ENCODE assay signal across 8 cellular contexts in genomic region chr5:1799602-1800469, GRCh38. TPM values are rescaled to one million over a fixed set of nuclear protein-coding genes. Genes with fewer than 3 reads are reported as not detected.
DNase-seq lines count a peak whose midpoint lies in the region; ATAC-seq and TF ChIP-seq lines count a peak whose summit lies in the region.

Gene MRPL36, minus strand, starts transcription at chr5:1799837. Its CDS starts 902 bp downstream, at chr5:1798935.

- CTCF ChIA-PET in Caco-2 (lab: Charles Lee) = interaction anchor here (0.6 kb wide), 1 partner anchor 36 kb away, joined by 3 read pairs; no protein-coding TSS in a partner anchor
- CTCF ChIA-PET in OCI-LY7 (lab: Charles Lee; ENCODE audit: unreplicated experiment) = interaction anchor here (0.8 kb wide), 1 partner anchor 36 kb away, joined by 3 read pairs; no protein-coding TSS in a partner anchor

- intact Hi-C loops in Caco-2 (cut with micrococcal nuclease; ENCODE audit: unreplicated experiment) (no loop called here), OCI-LY7 (cut with micrococcal nuclease; ENCODE audit: unreplicated experiment) (loop anchor here (1.0 to 10.0 kb wide), 3 partner anchors 35 to 485 kb away; no protein-coding TSS in a partner anchor)

- H3K4me1 Mint-ChIP-seq in Caco-2 (ENCODE audit: low read depth, unreplicated experiment) = peaks cover 7% of the 10 kb centered on the region
- peaks cover 25 to 41% (median 33%) of the 10 kb centered on the region in 3 donors for H3K4me1 Mint-ChIP-seq in IgD-negative memory B cell
- H3K4me1 Mint-ChIP-seq in endothelial cell (ENCODE audit: unreplicated experiment) = peaks cover 11% of the 10 kb centered on the region

- no peaks in the 10 kb centered on the region for H3K4me1 ChIP-seq in Caco-2
- H3K4me1 ChIP-seq in OCI-LY7 (ENCODE audit: insufficient read depth, low read length, poor library complexity, severe bottlenecking) = peaks cover 23% of the 10 kb centered on the region
- peaks cover 7% of the 10 kb centered on the region for H3K4me1 ChIP-seq in mesodermal cell (ENCODE audit: control insufficient read depth, insufficient read depth, low read length, poor library complexity, severe bottlenecking)

- H3K27ac ChIP-seq in OCI-LY7 (ENCODE audit: low read depth, low read length, poor library complexity, severe bottlenecking) (peak within 1 kb of the TSS; percentile 79), mesodermal cell (ENCODE audit: low read depth, low read length, severe bottlenecking) (peak within 1 kb of the TSS; percentile 87)

- peaks cover 65% of the 10 kb centered on the region for H3K36me3 Mint-ChIP-seq in Caco-2 (ENCODE audit: insufficient read depth, unreplicated experiment)
- H3K36me3 Mint-ChIP-seq in IgD-negative memory B cell = peaks cover 9% of the 10 kb centered on the region
- peaks cover 13% of the 10 kb centered on the region for H3K36me3 Mint-ChIP-seq in endothelial cell (ENCODE audit: low read depth, unreplicated experiment)

- H3K79me2 ChIP-seq in OCI-LY7 (ENCODE audit: insufficient read depth, low read depth, low read length) = peaks cover 63% of the 10 kb centered on the region

- POLR2A ChIA-PET in Caco-2 (lab: Charles Lee) (no interaction called here), OCI-LY7 (lab: Charles Lee) (interaction anchor here (0.5 to 1.1 kb wide), 3 partner anchors 9 to 83 kb away, joined by 3 to 4 read pairs (median 3); no protein-coding TSS in a partner anchor)

- ATAC-seq in GM21447 (IDR thresholded peaks at IDR 0.05; ENCODE audit: unreplicated experiment) = peak; percentile 44

- peaks cover 9% of the 10 kb centered on the region for H3K36me3 ChIP-seq in Caco-2 (ENCODE audit: control insufficient read depth, insufficient read depth, low read length)
- peaks cover 56% of the 10 kb centered on the region for H3K36me3 ChIP-seq in OCI-LY7 (ENCODE audit: insufficient read depth, low read length)
- peaks cover 55% of the 10 kb centered on the region for H3K36me3 ChIP-seq in mesodermal cell (ENCODE audit: control insufficient read depth, insufficient read depth, low read length)

- peaks cover 5% of the 10 kb centered on the region; the same call in 1 of the 2 replicates for H4K20me1 ChIP-seq in OCI-LY7 (ENCODE audit: insufficient read depth, low read length)

- WGBS in mesodermal cell (ENCODE audit: insufficient coverage in 2 of 2), 2 experiments = 1% methylated on average over 26 to 45 of the region's 68 CpGs

- H3K27me3 Mint-ChIP-seq in Caco-2 (ENCODE audit: insufficient read depth, unreplicated experiment) = no peaks in the 10 kb centered on the region
- no peaks in the 10 kb centered on the region for H3K27me3 Mint-ChIP-seq in IgD-negative memory B cell
- peaks cover 6% of the 10 kb centered on the region for H3K27me3 Mint-ChIP-seq in endothelial cell (ENCODE audit: unreplicated experiment)

- DNase-seq in Caco-2 (peak; percentile 91 to 92), OCI-LY7 (ENCODE audit: low spot score) (peak; percentile 93), endothelial cell (ENCODE audit: low spot score) (peak; percentile 87)
- DNase-seq in activated CD8-positive, alpha-beta memory T cell treated with anti-CD3 and anti-CD28 coated beads, Interleukin-2, amount 50 U/mL, for 48 hours = peak; percentile 94
- DNase-seq in stimulated activated CD8-positive, alpha-beta memory T cell treated with anti-CD3 and anti-CD28 coated beads, Interleukin-15, amount 100 ng/mL, for 24 hours (ENCODE audit: low read depth) = peak; percentile 87

- H3K27ac Mint-ChIP-seq in Caco-2 (ENCODE audit: unreplicated experiment) = peak within 1 kb of the TSS; percentile 93
- peak within 1 kb of the TSS; percentile 94 to 98 (median 97) for H3K27ac Mint-ChIP-seq in IgD-negative memory B cell
- H3K27ac Mint-ChIP-seq in endothelial cell (ENCODE audit: unreplicated experiment) = peak within 1 kb of the TSS; percentile 67

- no peaks in the 10 kb centered on the region for H3K9me2 ChIP-seq in OCI-LY7 (ENCODE audit: insufficient read depth, low read length)

- H3K27me3 ChIP-seq in Caco-2 (replicated peaks; ENCODE audit: control insufficient read depth, insufficient read depth, low read length) = no peaks in the 10 kb centered on the region

- H3K4me3 ChIP-seq in Caco-2 (ENCODE audit: low read depth, low read length) = peak within 1 kb of the TSS; percentile 99
- peak within 1 kb of the TSS; percentile 87 for H3K4me3 ChIP-seq in OCI-LY7 (ENCODE audit: low read depth, low read length, poor library complexity, severe bottlenecking)
- peak within 1 kb of the TSS; percentile 65 for H3K4me3 ChIP-seq in mesodermal cell (ENCODE audit: extremely low read depth, insufficient read depth, low read length, poor library complexity, severe bottlenecking)

- H3K4me2 ChIP-seq in OCI-LY7 (ENCODE audit: low read length) = peak within 1 kb of the TSS; percentile 96

- no peaks in the 10 kb centered on the region for H3K9me3 ChIP-seq in Caco-2
- H3K9me3 ChIP-seq in OCI-LY7 (ENCODE audit: low read length) = no peaks in the 10 kb centered on the region
- H3K9me3 ChIP-seq in mesodermal cell (ENCODE audit: control insufficient read depth, low read length) = no peaks in the 10 kb centered on the region

- TF ChIP-seq CTCF in Caco-2 (IDR thresholded peaks at IDR 0.05; ENCODE audit: insufficient read depth in 1 of 2, low read depth in 1 of 2, low read length in 1 of 2, severe bottlenecking in 1 of 2, unreplicated experiment in 1 of 2) (no peak), OCI-LY7 (conservative IDR thresholded peaks at IDR 0.05; ENCODE audit: low read length) (no peak), endothelial cell (IDR thresholded peaks at IDR 0.05; ENCODE audit: unreplicated experiment) (no peak)

- BruUV-seq in Caco-2 (replicated peaks; lab: Mats Ljungman, UMichigan) = no TSS peak
- BruUV-seq in OCI-LY7 (replicated peaks; lab: Mats Ljungman, UMichigan) = no TSS peak

- H2AFZ ChIP-seq in OCI-LY7 (ENCODE audit: low read length) = peak within 1 kb of the TSS; percentile 33; the same call in 1 of the 2 replicates

- H3K4me3 Mint-ChIP-seq in Caco-2 (ENCODE audit: unreplicated experiment) (peak within 1 kb of the TSS; percentile 96), IgD-negative memory B cell (peak within 1 kb of the TSS; percentile 99 to 100 (median 99)), endothelial cell (ENCODE audit: unreplicated experiment) (peak within 1 kb of the TSS; percentile 93)

- H3K9me3 Mint-ChIP-seq in Caco-2 (ENCODE audit: unreplicated experiment) (no peaks in the 10 kb centered on the region), IgD-negative memory B cell (no peaks in the 10 kb centered on the region), endothelial cell (ENCODE audit: unreplicated experiment) (no peaks in the 10 kb centered on the region)

RNA-seq across cellular contexts. Expression of gene MRPL36, which starts in this region (rescaled TPM):
- total RNA-seq in Caco-2 (2022) = 65.9 and 68.4 TPM in 2 replicates
- polyA plus RNA-seq in IgD-negative memory B cell = 66.9 TPM
- total RNA-seq in OCI-LY7 (2014; rRNA removed; shearing (Covaris generic)) = 82.5 and 91.7 TPM in 2 replicates
- 78.6 and 93.8 TPM in 2 replicates for total RNA-seq in OCI-LY7 (2022)
- 32.5 TPM for total RNA-seq in endothelial cell (ENCODE audit: unreplicated experiment)
- polyA plus RNA-seq in mesodermal cell (2013, experiment 1 of 2) = 74.1 TPM
- polyA plus RNA-seq in mesodermal cell (2013, experiment 2 of 2) = 66.8 TPM

Comparison
In these comparisons a context has a peak if more than half of its experiments do, and no peak if none do; other contexts are left out.
1. Peak in every context shown above with its lines: DNase-seq, ATAC-seq, H3K4me3 ChIP-seq and H3K27ac ChIP-seq.